16 cellular contexts compared by ENCODE assay signal in the genomic region with DNA sequence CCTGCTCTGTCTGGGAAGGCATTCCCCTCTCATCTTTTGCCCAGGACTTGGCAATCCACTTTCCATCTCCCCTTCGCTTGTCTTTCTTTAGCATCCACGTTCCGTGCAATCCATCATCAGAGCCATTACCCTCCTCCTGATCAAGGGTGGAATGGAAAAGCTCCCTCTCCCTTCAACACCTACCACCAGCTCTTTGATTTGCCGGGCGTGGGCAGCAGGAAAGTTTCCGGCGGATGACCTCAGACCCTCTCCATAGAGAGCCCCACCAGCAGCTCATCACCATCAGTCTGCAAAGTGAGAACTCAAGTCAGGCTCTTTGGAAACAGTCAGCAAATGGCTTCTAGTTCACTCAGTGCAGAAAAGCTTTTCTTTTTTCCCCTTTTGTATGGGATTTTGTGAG.
DNase-seq lines count a peak whose midpoint lies in the region; ATAC-seq and TF ChIP-seq lines count a peak whose summit lies in the region.
"Had no signal": no experiment of that assay in that cellular context is flagged by ENCODE, and none has a peak within 500 bp of the region (broad histone marks: within the 10 kb centered on the region; RNA-seq: fewer than 3 reads in every experiment).

No MANE protein-coding gene starts in this region.

- in situ Hi-C loops in GM13977 (cut with MboI; ENCODE audit: low pct_unique_long_range_greater_than_20kb, low sequenced_read_pairs, unreplicated experiment): no loop called here

- H4K20me1 ChIP-seq in neural progenitor cell (ENCODE audit: low read depth): no peaks in the 10 kb centered on the region

- peak overlapping the region; percentile 1 for H3K27ac Mint-ChIP-seq in neural progenitor cell
- peak overlapping the region; percentile 48 for H3K27ac Mint-ChIP-seq in type B pancreatic cell
- H3K27ac Mint-ChIP-seq: B cell; CD4-positive, alpha-beta T cell had no signal

- no peak overlapping the region for H3K9ac ChIP-seq in neural progenitor cell
- H3K9ac ChIP-seq: GM23248 had no signal

- H3K79me2 ChIP-seq in neural progenitor cell (ENCODE audit: low read depth): no peaks in the 10 kb centered on the region

- no peaks in the 10 kb centered on the region for H3K36me3 Mint-ChIP-seq in neural progenitor cell
- H3K36me3 Mint-ChIP-seq in type B pancreatic cell: peaks cover 30% of the 10 kb centered on the region

- H3K27me3 Mint-ChIP-seq in neural progenitor cell (ENCODE audit: insufficient read depth, low read depth): peaks cover 4% of the 10 kb centered on the region
- no peaks in the 10 kb centered on the region for H3K27me3 Mint-ChIP-seq in type B pancreatic cell
- H3K27me3 Mint-ChIP-seq: B cell; CD4-positive, alpha-beta T cell had no signal

- no peaks in the 10 kb centered on the region for H3K9me3 ChIP-seq in cardiac muscle cell (ENCODE audit: low read depth)
- peaks cover 0 to 16% (median 9%) of the 10 kb centered on the region in 11 donors for H3K9me3 ChIP-seq in heart right ventricle
- no peaks in the 10 kb centered on the region for H3K9me3 ChIP-seq in neural progenitor cell (ENCODE audit: low read depth)

- no peak for TF ChIP-seq CTCF in cardiac muscle cell (IDR thresholded peaks at IDR 0.05; ENCODE audit: low read depth, low read length)
- no peak for TF ChIP-seq CTCF in heart right ventricle (IDR thresholded peaks at IDR 0.05)
- no peak for TF ChIP-seq CTCF in neural progenitor cell (IDR thresholded peaks at IDR 0.05)
- no peak for TF ChIP-seq CTCF in type B pancreatic cell (conservative IDR thresholded peaks at IDR 0.05)
- TF ChIP-seq CTCF in GM13977 (IDR thresholded peaks at IDR 0.05; ENCODE audit: extremely low read depth, insufficient read depth, missing control alignments): no peak

- peak overlapping the region; percentile 45 for H2AFZ ChIP-seq in neural progenitor cell (replicated peaks)
- H2AFZ ChIP-seq: GM23248 had no signal

- no peaks in the 10 kb centered on the region for H3F3A ChIP-seq in neural progenitor cell (ENCODE audit: low read depth)

- ATAC-seq in heart right ventricle (no peak), left ventricle myocardium superior (no peak)
- ATAC-seq: HCT116 had no signal

- no peaks in the 10 kb centered on the region for H3K36me3 ChIP-seq in cardiac muscle cell
- no peaks in the 10 kb centered on the region for H3K36me3 ChIP-seq in heart right ventricle
- H3K36me3 ChIP-seq in neural progenitor cell: no peaks in the 10 kb centered on the region

- H3K4me1 ChIP-seq in cardiac muscle cell (ENCODE audit: low read depth) (peaks cover 37% of the 10 kb centered on the region), heart right ventricle (no peaks in the 10 kb centered on the region), neural progenitor cell (peaks cover 11% of the 10 kb centered on the region)

- intact Hi-C loops in heart right ventricle (cut with DNase I): no loop called here
- intact Hi-C loops in left ventricle myocardium superior (cut with micrococcal nuclease): no loop called here

- peak overlapping the region; percentile 83 for H3K27ac ChIP-seq in cardiac muscle cell
- H3K27ac ChIP-seq in heart right ventricle: no peak overlapping the region
- no peak overlapping the region for H3K27ac ChIP-seq in neural progenitor cell
- H3K27ac ChIP-seq: GM23248, HL-60 had no signal

- no peaks in the 10 kb centered on the region for H3K27me3 ChIP-seq in cardiac muscle cell
- peaks cover 0 to 6% (median 0%) of the 10 kb centered on the region in 7 donors for H3K27me3 ChIP-seq in heart right ventricle
- H3K27me3 ChIP-seq in neural progenitor cell: no peaks in the 10 kb centered on the region

- H3K4me3 Mint-ChIP-seq in neural progenitor cell (no peak overlapping the region), type B pancreatic cell (peak overlapping the region; percentile 64)
- H3K4me3 Mint-ChIP-seq: B cell; CD4-positive, alpha-beta T cell had no signal

- peak overlapping the region; percentile 25 for H3K4me2 ChIP-seq in neural progenitor cell

- H3K4me3 ChIP-seq in cardiac muscle cell: no peak overlapping the region
- H3K4me3 ChIP-seq in heart right ventricle: no peak overlapping the region
- no peak overlapping the region for H3K4me3 ChIP-seq in neural progenitor cell
- H3K4me3 ChIP-seq: GM23248 had no signal

- WGBS in heart right ventricle, 2 donors: 25 to 43% methylated on average over 7 of the region's 7 CpGs

- DNase-seq in cardiac muscle cell (ENCODE audit: low read depth in 1 of 2, low spot score in 1 of 2) (peak in 1 of 2 donors; percentile 82), heart right ventricle (no peak), left kidney (ENCODE audit: low read depth, low spot score) (peak; percentile 61), neural progenitor cell (ENCODE audit: low spot score) (no peak), type B pancreatic cell (ENCODE audit: extremely low spot score, unreplicated experiment) (no peak), left ventricle myocardium superior (no peak), iPS-NIHi7 (ENCODE audit: extremely low spot score) (no peak), GM13977 (ENCODE audit: low spot score) (no peak)
- DNase-seq: C1 segment of cervical spinal cord; Calu3; CD4-positive, alpha-beta T cell; DMS 273 treated with DMSO at 0.1 percent for 48 hours; GM23248 had no signal

- H3K4me1 Mint-ChIP-seq in neural progenitor cell (peaks cover 3% of the 10 kb centered on the region), type B pancreatic cell (ENCODE audit: unreplicated experiment) (peaks cover 13% of the 10 kb centered on the region)
- H3K4me1 Mint-ChIP-seq: B cell had no signal

- H3K9me3 Mint-ChIP-seq in neural progenitor cell: no peaks in the 10 kb centered on the region
- no peaks in the 10 kb centered on the region for H3K9me3 Mint-ChIP-seq in type B pancreatic cell
